In genomic region chr5:162240734-162241133, GRCh38 we compare ENCODE assay signal across 23 cellular contexts.
DNase-seq lines count a peak whose midpoint lies in the region; ATAC-seq, FAIRE-seq and TF ChIP-seq lines count a peak whose summit lies in the region.
"Had no signal": no experiment of that assay in that cellular context is flagged by ENCODE, and none has a peak within 500 bp of the region (broad histone marks: within the 10 kb centered on the region; RNA-seq: fewer than 3 reads in every experiment).

No MANE protein-coding gene starts in this region.

- intact Hi-C loops in activated CD4-positive, alpha-beta T cell treated with anti-CD3 and anti-CD28 coated beads, Interleukin-2, amount 10 ng/mL, durations not matched to agents 24 days and 14 days (cut with micrococcal nuclease): no loop called here
- intact Hi-C loops in activated CD4-positive, alpha-beta T cell treated with anti-CD3 and anti-CD28 coated beads for 36 hours (cut with DNase I, micrococcal nuclease): no loop called here

- H3K56ac ChIP-seq in H1 (replicated peaks; ENCODE audit: insufficient read length, low read depth, low read length): no peak overlapping the region
- H3K56ac ChIP-seq in mesendoderm (ENCODE audit: low read length): no peak overlapping the region

- CTCF ChIA-PET in activated CD4-positive, alpha-beta T cell treated with anti-CD3 and anti-CD28 coated beads for 36 hours (lab: Charles Lee): interaction anchor here (0.8 kb wide), 1 partner anchor 16 kb away, joined by 3 read pairs; no protein-coding TSS in a partner anchor
- CTCF ChIA-PET in H1 (lab: Charles Lee; ENCODE audit: partially characterized antibody): interaction anchor here (0.9 kb wide), 1 partner anchor 17 kb away, joined by 3 read pairs; no protein-coding TSS in a partner anchor

- POLR2A ChIA-PET in activated CD4-positive, alpha-beta T cell treated with anti-CD3 and anti-CD28 coated beads for 36 hours (lab: Charles Lee): no interaction called here
- POLR2A ChIA-PET in H1 (lab: Charles Lee; ENCODE audit: partially characterized antibody): no interaction called here

- no peak for TF ChIP-seq EP300 in H1 (IDR thresholded peaks at IDR 0.05; ENCODE audit: borderline replicate concordance in 1 of 2, low read depth in 2 of 2, low read length in 2 of 2)

- H3K4me1 ChIP-seq in H1 (replicated peaks in 1 of 4; ENCODE audit: control insufficient read depth in 3 of 4, insufficient read depth in 4 of 4, low read length in 3 of 4): no peaks in the 10 kb centered on the region
- peaks cover 6% of the 10 kb centered on the region for H3K4me1 ChIP-seq in mesendoderm (ENCODE audit: control insufficient read depth, low read depth, low read length)
- H3K4me1 ChIP-seq: A549 had no signal

- no peak overlapping the region for H4K91ac ChIP-seq in H1 (replicated peaks; ENCODE audit: insufficient read length, low read length)

- H3K4me2 ChIP-seq in H1 (ENCODE audit: insufficient read depth in 1 of 2, low read depth in 2 of 2, low read length in 2 of 2) (no peak overlapping the region), mesendoderm (ENCODE audit: low read length) (no peak overlapping the region)
- H3K4me2 ChIP-seq: A549; BLaER1 treated with 17β-estradiol and CSF1 and Interleukin-3, amounts not matched to agents 10 nM and 100 nM had no signal

- H4K5ac ChIP-seq in H1 (ENCODE audit: insufficient read length, low read depth, low read length) (no peak overlapping the region), mesendoderm (ENCODE audit: low read length) (no peak overlapping the region)

- no peak for ATAC-seq in activated CD4-positive, alpha-beta T cell treated with anti-CD3 and anti-CD28 coated beads for 36 hours
- ATAC-seq: A549; CD8-positive, alpha-beta T cell; GM12878 had no signal

- H3K9me3 ChIP-seq in H1 (ENCODE audit: insufficient read depth in 2 of 2, low read depth in 1 of 2, low read length in 1 of 2): peaks cover 8 to 10% of the 10 kb centered on the region in 2 experiments
- H3K9me3 ChIP-seq: A549, Caco-2 had no signal

- H3K36me3 Mint-ChIP-seq in activated CD4-positive, alpha-beta T cell treated with anti-CD3 and anti-CD28 coated beads, Interleukin-2, amount 10 ng/mL, durations not matched to agents 24 days and 14 days (ENCODE audit: low read depth): no peaks in the 10 kb centered on the region
- H3K36me3 Mint-ChIP-seq in activated CD4-positive, alpha-beta T cell treated with anti-CD3 and anti-CD28 coated beads for 36 hours (ENCODE audit: low read depth): no peaks in the 10 kb centered on the region
- H3K36me3 Mint-ChIP-seq in activated naive CD8-positive, alpha-beta T cell treated with anti-CD3 and anti-CD28 coated beads for 36 hours: no peaks in the 10 kb centered on the region
- H3K36me3 Mint-ChIP-seq: CD8-positive, alpha-beta T cell had no signal

- no peak overlapping the region for H2AFZ ChIP-seq in H1 (ENCODE audit: low read length)

- H3K4ac ChIP-seq in H1 (replicated peaks; ENCODE audit: insufficient read length, low read depth, low read length) (no peak overlapping the region), mesendoderm (ENCODE audit: low read depth, low read length) (no peak overlapping the region)

- H3K9ac ChIP-seq in H1 (replicated peaks in 1 of 4; ENCODE audit: extremely low read depth in 1 of 4, low read depth in 3 of 4, low read length in 3 of 4) (no peak overlapping the region), mesendoderm (ENCODE audit: low read length) (no peak overlapping the region)
- H3K9ac ChIP-seq: BLaER1 treated with 17β-estradiol and CSF1 and Interleukin-3, amounts not matched to agents 10 nM and 100 nM had no signal

- H3K27me3 ChIP-seq in H1 (replicated peaks in 1 of 4; ENCODE audit: control insufficient read depth in 3 of 4, extremely low read depth in 1 of 4, insufficient read depth in 3 of 4, low read length in 3 of 4): no peaks in the 10 kb centered on the region
- no peaks in the 10 kb centered on the region for H3K27me3 ChIP-seq in mesendoderm (ENCODE audit: insufficient read depth, low read length, poor library complexity)
- H3K27me3 ChIP-seq: BLaER1 treated with 17β-estradiol and CSF1 and Interleukin-3, amounts not matched to agents 10 nM and 100 nM had no signal

- H3K27ac ChIP-seq in H1 (ENCODE audit: low read depth, low read length) (no peak overlapping the region), mesendoderm (ENCODE audit: low read depth, low read length) (no peak overlapping the region)
- H3K27ac ChIP-seq: 22Rv1; A549; BLaER1 treated with 17β-estradiol and CSF1 and Interleukin-3, amounts not matched to agents 10 nM and 100 nM; C4-2B had no signal

- H4K8ac ChIP-seq in H1 (ENCODE audit: extremely low read depth, insufficient read depth, low read length): no peak overlapping the region
- H4K8ac ChIP-seq in mesendoderm (ENCODE audit: low read depth, low read length): no peak overlapping the region

- no peak overlapping the region for H2AK5ac ChIP-seq in H1 (ENCODE audit: low read depth, low read length)
- no peak overlapping the region for H2AK5ac ChIP-seq in mesendoderm (ENCODE audit: low read length)

- H2BK5ac ChIP-seq in H1 (ENCODE audit: low read depth, low read length) (no peak overlapping the region), mesendoderm (ENCODE audit: low read length) (no peak overlapping the region)

- H2BK12ac ChIP-seq in H1 (ENCODE audit: low read depth, low read length): no peak overlapping the region

- H2BK20ac ChIP-seq in H1 (ENCODE audit: low read length): no peak overlapping the region

- no peaks in the 10 kb centered on the region for H3K27me3 Mint-ChIP-seq in activated CD4-positive, alpha-beta T cell treated with anti-CD3 and anti-CD28 coated beads, Interleukin-2, amount 10 ng/mL, durations not matched to agents 24 days and 14 days
- H3K27me3 Mint-ChIP-seq in activated CD4-positive, alpha-beta T cell treated with anti-CD3 and anti-CD28 coated beads for 36 hours: no peaks in the 10 kb centered on the region
- no peaks in the 10 kb centered on the region for H3K27me3 Mint-ChIP-seq in activated naive CD8-positive, alpha-beta T cell treated with anti-CD3 and anti-CD28 coated beads for 36 hours
- H3K27me3 Mint-ChIP-seq: B cell; CD4-positive, alpha-beta T cell had no signal

- no peaks in the 10 kb centered on the region for H3K36me3 ChIP-seq in H1 (ENCODE audit: control insufficient read depth in 2 of 4, insufficient read depth in 4 of 4, low read length in 3 of 4)
- H3K36me3 ChIP-seq in mesendoderm (ENCODE audit: control insufficient read depth, insufficient read depth, low read length): no peaks in the 10 kb centered on the region
- H3K36me3 ChIP-seq: BLaER1 treated with 17β-estradiol and CSF1 and Interleukin-3, amounts not matched to agents 10 nM and 100 nM had no signal

- no peak overlapping the region for H2BK120ac ChIP-seq in H1 (replicated peaks; ENCODE audit: low read depth, low read length)
- H2BK120ac ChIP-seq in mesendoderm (ENCODE audit: low read depth, low read length): no peak overlapping the region

- TF ChIP-seq POLR2A in H1 (IDR thresholded peaks at IDR 0.05; ENCODE audit: control extremely low read depth in 1 of 2, low read depth in 2 of 2, low read length in 2 of 2): no peak

- FAIRE-seq in H1 (lab: Jason Lieb, UNC): no peak
- FAIRE-seq: A549, D721Med, G401.6, GM12878, GM12892, GM18507 had no signal

- DNase-seq in activated CD4-positive, alpha-beta T cell treated with anti-CD3 and anti-CD28 coated beads, Interleukin-2, amount 10 ng/mL, durations not matched to agents 24 days and 14 days: peak; percentile 20
- DNase-seq in activated CD4-positive, alpha-beta T cell treated with anti-CD3 and anti-CD28 coated beads for 36 hours: no peak
- DNase-seq in H1 (ENCODE audit: low read depth in 1 of 2, low spot score in 2 of 2) (no peak), mesendoderm (peak; percentile 72), GM10266 (ENCODE audit: extremely low spot score) (no peak)
- DNase-seq in activated naive CD8-positive, alpha-beta T cell treated with anti-CD3 and anti-CD28 coated beads for 36 hours: no peak
- DNase-seq: AML-193; Caco-2; Calu3; CD4-positive, alpha-beta T cell; CD8-positive, alpha-beta T cell; DMS79 treated with DMSO at 0.1 percent for 48 hours; GF-D8 had no signal

- H3K9me3 Mint-ChIP-seq in activated CD4-positive, alpha-beta T cell treated with anti-CD3 and anti-CD28 coated beads, Interleukin-2, amount 10 ng/mL, durations not matched to agents 24 days and 14 days: peaks cover 7% of the 10 kb centered on the region
- H3K9me3 Mint-ChIP-seq in activated CD4-positive, alpha-beta T cell treated with anti-CD3 and anti-CD28 coated beads for 36 hours (ENCODE audit: low read depth): peaks cover 16% of the 10 kb centered on the region
- H3K9me3 Mint-ChIP-seq in activated naive CD8-positive, alpha-beta T cell treated with anti-CD3 and anti-CD28 coated beads for 36 hours: peaks cover 3% of the 10 kb centered on the region

- no peaks in the 10 kb centered on the region for H4K20me1 ChIP-seq in H1 (replicated peaks in 1 of 2; ENCODE audit: control insufficient read depth in 1 of 2, insufficient read depth in 2 of 2, low read length in 2 of 2)
- H4K20me1 ChIP-seq: BLaER1 treated with 17β-estradiol and CSF1 and Interleukin-3, amounts not matched to agents 10 nM and 100 nM had no signal

- no peak for TF ChIP-seq CTCF in H1 (IDR thresholded peaks at IDR 0.05; ENCODE audit: control extremely low read depth in 1 of 3, insufficient read depth in 1 of 3, low read depth in 1 of 3, low read length in 3 of 3)
- TF ChIP-seq CTCF in GM10266 (IDR thresholded peaks at IDR 0.05; ENCODE audit: control insufficient read depth, insufficient read depth, low read depth, missing control alignments): no peak

- no peak overlapping the region for H2BK15ac ChIP-seq in H1 (ENCODE audit: low read length)
- no peak overlapping the region for H2BK15ac ChIP-seq in mesendoderm (replicated peaks; ENCODE audit: low read depth)

- H3K23ac ChIP-seq in H1 (ENCODE audit: insufficient read length) (no peak overlapping the region), mesendoderm (ENCODE audit: low read length) (no peak overlapping the region)

- H3K4me1 Mint-ChIP-seq in activated CD4-positive, alpha-beta T cell treated with anti-CD3 and anti-CD28 coated beads, Interleukin-2, amount 10 ng/mL, durations not matched to agents 24 days and 14 days: no peaks in the 10 kb centered on the region
- no peaks in the 10 kb centered on the region for H3K4me1 Mint-ChIP-seq in activated CD4-positive, alpha-beta T cell treated with anti-CD3 and anti-CD28 coated beads for 36 hours
- H3K4me1 Mint-ChIP-seq in activated naive CD8-positive, alpha-beta T cell treated with anti-CD3 and anti-CD28 coated beads for 36 hours: no peaks in the 10 kb centered on the region
- H3K4me1 Mint-ChIP-seq: B cell had no signal

- TF ChIP-seq RAD21 in H1 (IDR thresholded peaks at IDR 0.05 in 1 of 2, conservative IDR thresholded peaks at IDR 0.05 in 1 of 2; ENCODE audit: low read depth in 2 of 2, low read length in 2 of 2): no peak

- no peak overlapping the region for H3K4me3 ChIP-seq in H1 (ENCODE audit: extremely low read depth in 1 of 4, insufficient read depth in 2 of 4, low read depth in 3 of 4, low read length in 4 of 4)
- no peak overlapping the region for H3K4me3 ChIP-seq in mesendoderm (ENCODE audit: low read length)
- H3K4me3 ChIP-seq: A549; BLaER1 treated with 17β-estradiol and CSF1 and Interleukin-3, amounts not matched to agents 10 nM and 100 nM; GM12878 had no signal

- H3K79me1 ChIP-seq in H1 (ENCODE audit: low read depth, low read length) (no peaks in the 10 kb centered on the region), mesendoderm (ENCODE audit: low read length) (no peaks in the 10 kb centered on the region)

- no peak overlapping the region for H3K14ac ChIP-seq in H1 (ENCODE audit: insufficient read length)

- H3K18ac ChIP-seq in H1 (ENCODE audit: extremely low read depth, low read length): 0 out of 2 replicates have a peak overlapping the region, but pooled peaks have one; percentile 13
- no peak overlapping the region for H3K18ac ChIP-seq in mesendoderm (ENCODE audit: low read length)

- H3K27ac Mint-ChIP-seq in activated CD4-positive, alpha-beta T cell treated with anti-CD3 and anti-CD28 coated beads, Interleukin-2, amount 10 ng/mL, durations not matched to agents 24 days and 14 days: no peak overlapping the region
- H3K27ac Mint-ChIP-seq in activated CD4-positive, alpha-beta T cell treated with anti-CD3 and anti-CD28 coated beads for 36 hours: no peak overlapping the region
- H3K27ac Mint-ChIP-seq in activated naive CD8-positive, alpha-beta T cell treated with anti-CD3 and anti-CD28 coated beads for 36 hours: no peak overlapping the region
- H3K27ac Mint-ChIP-seq: B cell; CD4-positive, alpha-beta T cell; CD8-positive, alpha-beta T cell had no signal

- no peaks in the 10 kb centered on the region for H3K23me2 ChIP-seq in H1 (ENCODE audit: low read depth, low read length)

- H3K4me3 Mint-ChIP-seq in activated CD4-positive, alpha-beta T cell treated with anti-CD3 and anti-CD28 coated beads, Interleukin-2, amount 10 ng/mL, durations not matched to agents 24 days and 14 days: no peak overlapping the region
- no peak overlapping the region for H3K4me3 Mint-ChIP-seq in activated CD4-positive, alpha-beta T cell treated with anti-CD3 and anti-CD28 coated beads for 36 hours
- no peak overlapping the region for H3K4me3 Mint-ChIP-seq in activated naive CD8-positive, alpha-beta T cell treated with anti-CD3 and anti-CD28 coated beads for 36 hours
- H3K4me3 Mint-ChIP-seq: B cell; CD4-positive, alpha-beta T cell; CD8-positive, alpha-beta T cell had no signal

- H3K79me2 ChIP-seq in H1 (ENCODE audit: control insufficient read depth in 1 of 2, insufficient read depth in 2 of 2, low read length in 2 of 2) (no peaks in the 10 kb centered on the region), mesendoderm (ENCODE audit: control insufficient read depth, insufficient read depth, low read length) (no peaks in the 10 kb centered on the region)

Comparison
In these comparisons a context has a peak if more than half of its experiments do, and no peak if none do; other contexts are left out.
1. DNase-seq: peak in activated CD4-positive, alpha-beta T cell treated with anti-CD3 and anti-CD28 coated beads, Interleukin-2, amount 10 ng/mL, durations not matched to agents 24 days and 14 days (single experiment) and mesendoderm (single experiment); none in activated CD4-positive, alpha-beta T cell treated with anti-CD3 and anti-CD28 coated beads for 36 hours (single experiment), H1 (0 of 2), activated naive CD8-positive, alpha-beta T cell treated with anti-CD3 and anti-CD28 coated beads for 36 hours (single experiment) and GM10266 (single experiment).